ENCODE assay signal across 1 cellular context in the genomic region with DNA sequence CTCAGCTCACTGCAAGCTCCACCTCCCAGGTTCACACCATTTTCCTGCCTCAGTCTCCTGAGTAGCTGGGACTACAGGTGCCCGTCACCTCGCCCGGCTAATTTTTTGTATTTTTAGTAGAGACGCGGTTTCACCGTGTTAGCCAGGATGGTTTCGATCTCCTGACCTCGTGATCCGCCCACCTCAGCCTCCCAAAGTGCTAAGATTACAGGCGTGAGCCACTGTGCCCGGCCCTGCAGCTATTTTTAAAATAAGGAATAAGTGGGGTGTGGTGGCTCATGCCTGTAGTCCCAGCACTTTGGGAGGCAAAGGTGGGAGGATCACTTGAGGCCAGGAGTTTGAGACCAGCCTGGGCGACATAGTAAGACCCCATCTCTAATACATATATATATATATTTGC.
TF ChIP-seq lines count a peak whose summit lies in the region.

No MANE protein-coding gene starts in this region.

TF ChIP-seq in HepG2, 621 proteins besides CTCF, POLR2A, EP300 and RAD21:
- 0 out of 2 replicates have a peak, but pooled peaks have one; percentile 6 for TF ChIP-seq ZIK1 (CRISPR knock-in tag; IDR thresholded peaks at IDR 0.05; ENCODE audit: borderline replicate concordance, low read depth)
